Comparison of ENCODE assay signal across 1 cellular context in the genomic region with DNA sequence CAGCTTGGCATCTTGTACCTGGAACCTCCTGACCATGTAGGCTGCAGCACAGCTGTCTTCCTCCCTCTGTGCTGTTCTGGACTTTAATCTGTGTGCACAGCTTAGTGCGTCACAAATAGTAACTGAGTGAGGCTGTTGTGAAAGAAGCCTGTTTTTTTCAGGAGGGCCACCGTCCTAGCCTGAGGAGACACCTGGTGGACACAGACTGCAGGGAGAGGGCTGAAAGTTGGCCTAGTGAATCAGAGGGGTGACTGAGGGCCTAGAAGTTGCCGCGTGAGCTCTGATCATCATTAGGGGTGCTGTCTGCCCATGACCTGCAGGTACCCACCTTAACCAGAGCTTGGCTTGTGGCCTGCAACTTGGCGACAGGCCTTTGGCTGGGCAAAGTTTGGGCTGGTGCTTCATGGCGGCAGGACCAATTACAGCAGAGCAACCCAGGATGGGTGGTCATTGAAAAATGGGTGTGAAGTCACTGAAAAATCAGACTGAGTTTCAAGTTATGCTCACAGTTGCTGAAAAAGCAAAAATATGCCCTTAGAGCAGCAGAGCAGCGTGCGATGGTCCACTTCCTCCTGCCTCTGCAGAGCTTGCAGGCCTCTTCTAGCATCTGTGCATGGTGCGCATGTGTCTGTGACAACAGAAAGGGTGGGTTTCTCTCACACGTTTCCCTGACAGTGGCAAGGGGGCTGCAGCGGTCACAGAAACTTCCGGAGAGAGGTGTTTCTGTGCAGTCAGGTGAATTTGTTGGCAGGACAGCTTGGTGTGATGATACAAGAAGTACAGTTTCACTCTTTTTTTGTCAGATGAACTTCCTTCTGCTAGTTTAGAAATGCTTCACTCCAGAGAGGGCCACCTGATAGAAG.
TF ChIP-seq lines count a peak whose summit lies in the region.

No MANE protein-coding gene starts in this region.

TF ChIP-seq in HepG2, 621 proteins besides CTCF, POLR2A, EP300 and RAD21 (continued from another document and continues in another):
- TF ChIP-seq, protein P1, sequence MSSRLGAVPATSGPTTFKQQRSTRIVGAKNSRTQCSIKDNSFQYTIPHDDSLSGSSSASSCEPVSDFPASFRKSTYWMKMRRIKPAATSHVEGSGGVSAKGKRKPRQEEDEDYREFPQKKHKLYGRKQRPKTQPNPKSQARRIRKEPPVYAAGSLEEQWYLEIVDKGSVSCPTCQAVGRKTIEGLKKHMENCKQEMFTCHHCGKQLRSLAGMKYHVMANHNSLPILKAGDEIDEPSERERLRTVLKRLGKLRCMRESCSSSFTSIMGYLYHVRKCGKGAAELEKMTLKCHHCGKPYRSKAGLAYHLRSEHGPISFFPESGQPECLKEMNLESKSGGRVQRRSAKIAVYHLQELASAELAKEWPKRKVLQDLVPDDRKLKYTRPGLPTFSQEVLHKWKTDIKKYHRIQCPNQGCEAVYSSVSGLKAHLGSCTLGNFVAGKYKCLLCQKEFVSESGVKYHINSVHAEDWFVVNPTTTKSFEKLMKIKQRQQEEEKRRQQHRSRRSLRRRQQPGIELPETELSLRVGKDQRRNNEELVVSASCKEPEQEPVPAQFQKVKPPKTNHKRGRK (CRISPR knock-in tag; IDR thresholded peaks at IDR 0.05), result no peak
- TF ChIP-seq SETDB1 (CRISPR knock-in tag; IDR thresholded peaks at IDR 0.05; ENCODE audit: borderline replicate concordance), result no peak
- TF ChIP-seq HHEX (CRISPR knock-in tag; IDR thresholded peaks at IDR 0.05), result peak; percentile 73; the same call in 1 of the 2 replicates
- TF ChIP-seq, protein P2, sequence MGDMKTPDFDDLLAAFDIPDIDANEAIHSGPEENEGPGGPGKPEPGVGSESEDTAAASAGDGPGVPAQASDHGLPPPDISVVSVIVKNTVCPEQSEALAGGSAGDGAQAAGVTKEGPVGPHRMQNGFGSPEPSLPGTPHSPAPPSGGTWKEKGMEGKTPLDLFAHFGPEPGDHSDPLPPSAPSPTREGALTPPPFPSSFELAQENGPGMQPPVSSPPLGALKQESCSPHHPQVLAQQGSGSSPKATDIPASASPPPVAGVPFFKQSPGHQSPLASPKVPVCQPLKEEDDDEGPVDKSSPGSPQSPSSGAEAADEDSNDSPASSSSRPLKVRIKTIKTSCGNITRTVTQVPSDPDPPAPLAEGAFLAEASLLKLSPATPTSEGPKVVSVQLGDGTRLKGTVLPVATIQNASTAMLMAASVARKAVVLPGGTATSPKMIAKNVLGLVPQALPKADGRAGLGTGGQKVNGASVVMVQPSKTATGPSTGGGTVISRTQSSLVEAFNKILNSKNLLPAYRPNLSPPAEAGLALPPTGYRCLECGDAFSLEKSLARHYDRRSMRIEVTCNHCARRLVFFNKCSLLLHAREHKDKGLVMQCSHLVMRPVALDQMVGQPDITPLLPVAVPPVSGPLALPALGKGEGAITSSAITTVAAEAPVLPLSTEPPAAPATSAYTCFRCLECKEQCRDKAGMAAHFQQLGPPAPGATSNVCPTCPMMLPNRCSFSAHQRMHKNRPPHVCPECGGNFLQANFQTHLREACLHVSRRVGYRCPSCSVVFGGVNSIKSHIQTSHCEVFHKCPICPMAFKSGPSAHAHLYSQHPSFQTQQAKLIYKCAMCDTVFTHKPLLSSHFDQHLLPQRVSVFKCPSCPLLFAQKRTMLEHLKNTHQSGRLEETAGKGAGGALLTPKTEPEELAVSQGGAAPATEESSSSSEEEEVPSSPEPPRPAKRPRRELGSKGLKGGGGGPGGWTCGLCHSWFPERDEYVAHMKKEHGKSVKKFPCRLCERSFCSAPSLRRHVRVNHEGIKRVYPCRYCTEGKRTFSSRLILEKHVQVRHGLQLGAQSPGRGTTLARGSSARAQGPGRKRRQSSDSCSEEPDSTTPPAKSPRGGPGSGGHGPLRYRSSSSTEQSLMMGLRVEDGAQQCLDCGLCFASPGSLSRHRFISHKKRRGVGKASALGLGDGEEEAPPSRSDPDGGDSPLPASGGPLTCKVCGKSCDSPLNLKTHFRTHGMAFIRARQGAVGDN (CRISPR knock-in tag; IDR thresholded peaks at IDR 0.05), result peak; percentile 53
- peak; percentile 27 for TF ChIP-seq ASH2L (IDR thresholded peaks at IDR 0.05; ENCODE audit: insufficient read length, low read depth, low read length)
- TF ChIP-seq PITX1 (CRISPR knock-in tag; IDR thresholded peaks at IDR 0.05), result peak; percentile 94
- 0 out of 2 replicates have a peak, but pooled peaks have one; percentile 25 for TF ChIP-seq MAFF (IDR thresholded peaks at IDR 0.05; ENCODE audit: low read depth, low read length)
- TF ChIP-seq, protein P3, sequence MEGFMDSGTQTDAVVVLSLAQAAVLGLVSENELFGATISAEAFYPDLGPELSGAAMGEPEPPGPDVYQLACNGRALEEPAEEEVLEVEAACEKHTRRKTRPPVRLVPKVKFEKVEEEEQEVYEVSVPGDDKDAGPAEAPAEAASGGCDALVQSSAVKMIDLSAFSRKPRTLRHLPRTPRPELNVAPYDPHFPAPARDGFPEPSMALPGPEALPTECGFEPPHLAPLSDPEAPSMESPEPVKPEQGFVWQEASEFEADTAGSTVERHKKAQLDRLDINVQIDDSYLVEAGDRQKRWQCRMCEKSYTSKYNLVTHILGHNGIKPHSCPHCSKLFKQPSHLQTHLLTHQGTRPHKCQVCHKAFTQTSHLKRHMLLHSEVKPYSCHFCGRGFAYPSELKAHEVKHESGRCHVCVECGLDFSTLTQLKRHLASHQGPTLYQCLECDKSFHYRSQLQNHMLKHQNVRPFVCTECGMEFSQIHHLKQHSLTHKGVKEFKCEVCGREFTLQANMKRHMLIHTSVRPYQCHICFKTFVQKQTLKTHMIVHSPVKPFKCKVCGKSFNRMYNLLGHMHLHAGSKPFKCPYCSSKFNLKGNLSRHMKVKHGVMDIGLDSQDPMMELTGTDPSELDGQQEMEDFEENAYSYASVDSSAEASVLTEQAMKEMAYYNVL (CRISPR knock-in tag; IDR thresholded peaks at IDR 0.05; ENCODE audit: borderline replicate concordance), result peak; percentile 89; the same call in 1 of the 2 replicates
- 0 out of 2 replicates have a peak, but pooled peaks have one; percentile 63 for TF ChIP-seq ZNF431 (CRISPR knock-in tag; IDR thresholded peaks at IDR 0.05; ENCODE audit: borderline replicate concordance, low read depth)
- no peak for TF ChIP-seq ZNF547 (CRISPR knock-in tag; IDR thresholded peaks at IDR 0.05)
- TF ChIP-seq, protein P4, sequence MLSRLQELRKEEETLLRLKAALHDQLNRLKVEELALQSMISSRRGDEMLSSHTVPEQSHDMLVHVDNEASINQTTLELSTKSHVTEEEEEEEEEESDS (CRISPR knock-in tag; IDR thresholded peaks at IDR 0.05; ENCODE audit: borderline replicate concordance), result 0 out of 2 replicates have a peak, but pooled peaks have one; percentile 90
- TF ChIP-seq, protein P5, sequence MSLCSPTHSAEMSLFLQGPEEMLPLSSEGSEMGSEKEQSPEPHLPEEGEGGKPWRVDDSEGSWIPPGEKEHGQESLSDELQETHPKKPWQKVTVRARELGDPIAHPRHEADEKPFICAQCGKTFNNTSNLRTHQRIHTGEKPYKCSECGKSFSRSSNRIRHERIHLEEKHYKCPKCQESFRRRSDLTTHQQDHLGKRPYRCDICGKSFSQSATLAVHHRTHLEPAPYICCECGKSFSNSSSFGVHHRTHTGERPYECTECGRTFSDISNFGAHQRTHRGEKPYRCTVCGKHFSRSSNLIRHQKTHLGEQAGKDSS (CRISPR knock-in tag; IDR thresholded peaks at IDR 0.05; ENCODE audit: borderline replicate concordance, low read depth), result peak; percentile 98
- TF ChIP-seq GABPB1 (CRISPR knock-in tag; IDR thresholded peaks at IDR 0.05), result peak; percentile 40; the same call in 1 of the 2 replicates
- TF ChIP-seq, protein P6, sequence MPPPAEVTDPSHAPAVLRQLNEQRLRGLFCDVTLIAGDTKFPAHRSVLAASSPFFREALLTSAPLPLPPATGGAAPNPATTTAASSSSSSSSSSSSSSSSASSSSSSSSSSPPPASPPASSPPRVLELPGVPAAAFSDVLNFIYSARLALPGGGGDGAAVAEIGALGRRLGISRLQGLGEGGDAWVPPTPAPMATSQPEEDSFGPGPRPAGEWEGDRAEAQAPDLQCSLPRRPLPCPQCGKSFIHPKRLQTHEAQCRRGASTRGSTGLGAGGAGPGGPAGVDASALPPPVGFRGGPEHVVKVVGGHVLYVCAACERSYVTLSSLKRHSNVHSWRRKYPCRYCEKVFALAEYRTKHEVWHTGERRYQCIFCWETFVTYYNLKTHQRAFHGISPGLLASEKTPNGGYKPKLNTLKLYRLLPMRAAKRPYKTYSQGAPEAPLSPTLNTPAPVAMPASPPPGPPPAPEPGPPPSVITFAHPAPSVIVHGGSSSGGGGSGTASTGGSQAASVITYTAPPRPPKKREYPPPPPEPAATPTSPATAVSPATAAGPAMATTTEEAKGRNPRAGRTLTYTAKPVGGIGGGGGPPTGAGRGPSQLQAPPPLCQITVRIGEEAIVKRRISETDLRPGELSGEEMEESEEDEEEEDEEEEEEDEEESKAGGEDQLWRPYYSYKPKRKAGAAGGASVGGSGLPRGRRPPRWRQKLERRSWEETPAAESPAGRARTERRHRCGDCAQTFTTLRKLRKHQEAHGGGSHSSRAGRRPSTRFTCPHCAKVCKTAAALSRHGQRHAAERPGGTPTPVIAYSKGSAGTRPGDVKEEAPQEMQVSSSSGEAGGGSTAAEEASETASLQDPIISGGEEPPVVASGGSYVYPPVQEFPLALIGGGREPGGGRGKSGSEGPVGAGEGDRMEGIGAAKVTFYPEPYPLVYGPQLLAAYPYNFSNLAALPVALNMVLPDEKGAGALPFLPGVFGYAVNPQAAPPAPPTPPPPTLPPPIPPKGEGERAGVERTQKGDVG (CRISPR knock-in tag; IDR thresholded peaks at IDR 0.05; ENCODE audit: borderline replicate concordance), result peak; percentile 76; the same call in 1 of the 2 replicates
- no peak for TF ChIP-seq ATAD3A (CRISPR knock-in tag; IDR thresholded peaks at IDR 0.05)
- TF ChIP-seq, protein P7, sequence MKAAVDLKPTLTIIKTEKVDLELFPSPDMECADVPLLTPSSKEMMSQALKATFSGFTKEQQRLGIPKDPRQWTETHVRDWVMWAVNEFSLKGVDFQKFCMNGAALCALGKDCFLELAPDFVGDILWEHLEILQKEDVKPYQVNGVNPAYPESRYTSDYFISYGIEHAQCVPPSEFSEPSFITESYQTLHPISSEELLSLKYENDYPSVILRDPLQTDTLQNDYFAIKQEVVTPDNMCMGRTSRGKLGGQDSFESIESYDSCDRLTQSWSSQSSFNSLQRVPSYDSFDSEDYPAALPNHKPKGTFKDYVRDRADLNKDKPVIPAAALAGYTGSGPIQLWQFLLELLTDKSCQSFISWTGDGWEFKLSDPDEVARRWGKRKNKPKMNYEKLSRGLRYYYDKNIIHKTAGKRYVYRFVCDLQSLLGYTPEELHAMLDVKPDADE (CRISPR knock-in tag; IDR thresholded peaks at IDR 0.05), result no peak
- TF ChIP-seq KMT2A (CRISPR knock-in tag; IDR thresholded peaks at IDR 0.05), result peak; percentile 58
- TF ChIP-seq ZNF788 (CRISPR knock-in tag; IDR thresholded peaks at IDR 0.05; ENCODE audit: borderline replicate concordance), result peak; percentile 90
- TF ChIP-seq ZNF136 (CRISPR knock-in tag; IDR thresholded peaks at IDR 0.05; ENCODE audit: low read depth), result no peak
- TF ChIP-seq NAIF1 (CRISPR knock-in tag; IDR thresholded peaks at IDR 0.05; ENCODE audit: borderline replicate concordance), result no peak
- TF ChIP-seq SMC3 (IDR thresholded peaks at IDR 0.05; ENCODE audit: low read length), result peak; percentile 99
- TF ChIP-seq, protein P8, sequence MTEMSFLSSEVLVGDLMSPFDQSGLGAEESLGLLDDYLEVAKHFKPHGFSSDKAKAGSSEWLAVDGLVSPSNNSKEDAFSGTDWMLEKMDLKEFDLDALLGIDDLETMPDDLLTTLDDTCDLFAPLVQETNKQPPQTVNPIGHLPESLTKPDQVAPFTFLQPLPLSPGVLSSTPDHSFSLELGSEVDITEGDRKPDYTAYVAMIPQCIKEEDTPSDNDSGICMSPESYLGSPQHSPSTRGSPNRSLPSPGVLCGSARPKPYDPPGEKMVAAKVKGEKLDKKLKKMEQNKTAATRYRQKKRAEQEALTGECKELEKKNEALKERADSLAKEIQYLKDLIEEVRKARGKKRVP (CRISPR knock-in tag; IDR thresholded peaks at IDR 0.05), result peak in 1 of 2 experiments; percentile 78; a peak in 2 of 4 replicates
- TF ChIP-seq ZBTB7A (CRISPR knock-in tag; IDR thresholded peaks at IDR 0.05), result peak; percentile 69; the same call in 1 of the 2 replicates
- TF ChIP-seq, protein P9, sequence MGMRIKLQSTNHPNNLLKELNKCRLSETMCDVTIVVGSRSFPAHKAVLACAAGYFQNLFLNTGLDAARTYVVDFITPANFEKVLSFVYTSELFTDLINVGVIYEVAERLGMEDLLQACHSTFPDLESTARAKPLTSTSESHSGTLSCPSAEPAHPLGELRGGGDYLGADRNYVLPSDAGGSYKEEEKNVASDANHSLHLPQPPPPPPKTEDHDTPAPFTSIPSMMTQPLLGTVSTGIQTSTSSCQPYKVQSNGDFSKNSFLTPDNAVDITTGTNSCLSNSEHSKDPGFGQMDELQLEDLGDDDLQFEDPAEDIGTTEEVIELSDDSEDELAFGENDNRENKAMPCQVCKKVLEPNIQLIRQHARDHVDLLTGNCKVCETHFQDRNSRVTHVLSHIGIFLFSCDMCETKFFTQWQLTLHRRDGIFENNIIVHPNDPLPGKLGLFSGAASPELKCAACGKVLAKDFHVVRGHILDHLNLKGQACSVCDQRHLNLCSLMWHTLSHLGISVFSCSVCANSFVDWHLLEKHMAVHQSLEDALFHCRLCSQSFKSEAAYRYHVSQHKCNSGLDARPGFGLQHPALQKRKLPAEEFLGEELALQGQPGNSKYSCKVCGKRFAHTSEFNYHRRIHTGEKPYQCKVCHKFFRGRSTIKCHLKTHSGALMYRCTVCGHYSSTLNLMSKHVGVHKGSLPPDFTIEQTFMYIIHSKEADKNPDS (CRISPR knock-in tag; IDR thresholded peaks at IDR 0.05), result peak; percentile 69; the same call in 1 of the 2 replicates
- peak; percentile 80; the same call in 1 of the 2 replicates for TF ChIP-seq ZNF101 (CRISPR knock-in tag; IDR thresholded peaks at IDR 0.05; ENCODE audit: borderline replicate concordance, low read depth)
- peak; percentile 49 for TF ChIP-seq CCAR2 (optimal IDR thresholded peaks at IDR 0.05; ENCODE audit: low read depth, low read length)
- peak; percentile 95 for TF ChIP-seq ELF3 (CRISPR knock-in tag; IDR thresholded peaks at IDR 0.05)
- no peak for TF ChIP-seq SIN3A (IDR thresholded peaks at IDR 0.05; ENCODE audit: borderline replicate concordance, low read depth, low read length)
- peak; percentile 94 for TF ChIP-seq KDM5B (CRISPR knock-in tag; IDR thresholded peaks at IDR 0.05; ENCODE audit: borderline replicate concordance)
- peak; percentile 79 for TF ChIP-seq ZNF776 (CRISPR knock-in tag; IDR thresholded peaks at IDR 0.05)
- TF ChIP-seq, protein P10, sequence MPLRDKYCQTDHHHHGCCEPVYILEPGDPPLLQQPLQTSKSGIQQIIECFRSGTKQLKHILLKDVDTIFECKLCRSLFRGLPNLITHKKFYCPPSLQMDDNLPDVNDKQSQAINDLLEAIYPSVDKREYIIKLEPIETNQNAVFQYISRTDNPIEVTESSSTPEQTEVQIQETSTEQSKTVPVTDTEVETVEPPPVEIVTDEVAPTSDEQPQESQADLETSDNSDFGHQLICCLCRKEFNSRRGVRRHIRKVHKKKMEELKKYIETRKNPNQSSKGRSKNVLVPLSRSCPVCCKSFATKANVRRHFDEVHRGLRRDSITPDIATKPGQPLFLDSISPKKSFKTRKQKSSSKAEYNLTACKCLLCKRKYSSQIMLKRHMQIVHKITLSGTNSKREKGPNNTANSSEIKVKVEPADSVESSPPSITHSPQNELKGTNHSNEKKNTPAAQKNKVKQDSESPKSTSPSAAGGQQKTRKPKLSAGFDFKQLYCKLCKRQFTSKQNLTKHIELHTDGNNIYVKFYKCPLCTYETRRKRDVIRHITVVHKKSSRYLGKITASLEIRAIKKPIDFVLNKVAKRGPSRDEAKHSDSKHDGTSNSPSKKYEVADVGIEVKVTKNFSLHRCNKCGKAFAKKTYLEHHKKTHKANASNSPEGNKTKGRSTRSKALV (CRISPR knock-in tag; IDR thresholded peaks at IDR 0.05), result peak; percentile 79
- peak; percentile 93 for TF ChIP-seq JUN (CRISPR knock-in tag; IDR thresholded peaks at IDR 0.05)
- TF ChIP-seq TBX2 (CRISPR knock-in tag; IDR thresholded peaks at IDR 0.05; ENCODE audit: borderline replicate concordance), result peak; percentile 76
